Comparison of ENCODE assay signal across 1 cellular context in the genomic region with DNA sequence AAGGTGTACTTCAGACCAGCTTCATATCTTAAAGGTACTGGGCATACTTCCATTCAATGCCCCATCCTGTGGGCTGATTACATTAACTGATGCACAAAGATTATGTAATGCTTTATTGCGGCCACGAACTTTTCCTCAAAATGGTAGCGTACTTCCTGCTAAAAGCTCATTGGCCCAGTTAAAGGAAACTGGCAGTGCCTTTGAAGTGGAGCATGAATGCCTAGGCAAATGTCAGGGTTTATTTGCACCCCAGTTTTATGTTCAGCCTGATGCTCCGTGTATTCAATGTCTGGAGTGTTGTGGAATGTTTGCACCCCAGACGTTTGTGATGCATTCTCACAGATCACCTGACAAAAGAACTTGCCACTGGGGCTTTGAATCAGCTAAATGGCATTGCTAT.
TF ChIP-seq lines count a peak whose summit lies in the region.

No MANE protein-coding gene starts in this region.

TF ChIP-seq in SK-N-SH, 30 proteins besides CTCF, POLR2A, EP300 and RAD21:
- TF ChIP-seq EZH2phosphoT487 (IDR thresholded peaks at IDR 0.05; ENCODE audit: borderline replicate concordance, low read depth) (no peak), TCF12 (IDR thresholded peaks at IDR 0.05) (no peak), RXRA (IDR thresholded peaks at IDR 0.05; ENCODE audit: borderline replicate concordance, low read depth) (no peak)
TF ChIP-seq in SK-N-SH: peak in this region for 0.
